In the genomic region with DNA sequence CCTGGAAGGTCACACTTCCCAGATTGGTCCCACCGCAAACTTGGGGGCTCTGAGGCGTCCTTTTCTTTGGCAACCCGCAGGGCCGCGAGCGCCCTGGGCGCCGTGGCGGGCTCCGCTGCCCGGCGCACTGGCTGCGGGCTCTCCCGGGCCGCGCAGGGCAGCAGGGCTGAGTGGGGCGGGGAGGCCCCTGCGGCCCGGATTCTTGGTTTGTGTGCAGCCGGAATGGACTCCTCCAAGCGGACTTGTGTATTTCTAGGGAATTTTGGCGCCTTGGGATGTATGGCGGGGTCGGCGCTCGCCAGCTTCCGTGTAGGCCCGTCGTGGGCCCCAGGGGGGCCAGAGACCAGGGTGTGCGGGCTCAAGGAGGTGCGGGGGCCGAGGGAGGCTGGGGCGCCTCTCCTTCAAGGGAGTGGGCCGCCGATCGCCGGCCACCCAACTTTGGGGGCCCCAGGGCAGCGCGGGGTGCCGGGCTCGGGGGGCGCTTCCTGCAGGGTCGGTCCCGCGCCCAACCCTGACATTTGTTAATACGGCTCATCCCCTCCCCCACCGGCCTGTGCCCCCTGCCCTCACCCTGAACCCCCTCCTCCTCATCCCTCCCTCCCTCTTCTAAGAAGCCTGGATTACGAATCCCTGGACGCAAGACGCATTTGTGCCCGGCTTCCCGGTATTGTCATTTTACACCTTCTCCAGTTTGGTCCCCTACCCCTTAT, we compare ENCODE assay signal across 1 cellular context.
TF ChIP-seq lines count a peak whose summit lies in the region.

No MANE protein-coding gene starts in this region.

TF ChIP-seq in HEK293, 187 proteins besides CTCF, POLR2A, EP300 and RAD21 (continued from another document):
- TF ChIP-seq ZNF354C (tag by site-specific recombination; IDR thresholded peaks at IDR 0.05; ENCODE audit: borderline replicate concordance, low read depth) (no peak), ZNF366 (tag by site-specific recombination; conservative IDR thresholded peaks at IDR 0.05) (peak; percentile 71), ZNF473 (tag by site-specific recombination; IDR thresholded peaks at IDR 0.05) (no peak), HOXA7 (CRISPR knock-in tag; IDR thresholded peaks at IDR 0.05; ENCODE audit: borderline replicate concordance) (no peak), ZSCAN16 (tag by site-specific recombination; IDR thresholded peaks at IDR 0.05) (no peak)
